In the genomic region with DNA sequence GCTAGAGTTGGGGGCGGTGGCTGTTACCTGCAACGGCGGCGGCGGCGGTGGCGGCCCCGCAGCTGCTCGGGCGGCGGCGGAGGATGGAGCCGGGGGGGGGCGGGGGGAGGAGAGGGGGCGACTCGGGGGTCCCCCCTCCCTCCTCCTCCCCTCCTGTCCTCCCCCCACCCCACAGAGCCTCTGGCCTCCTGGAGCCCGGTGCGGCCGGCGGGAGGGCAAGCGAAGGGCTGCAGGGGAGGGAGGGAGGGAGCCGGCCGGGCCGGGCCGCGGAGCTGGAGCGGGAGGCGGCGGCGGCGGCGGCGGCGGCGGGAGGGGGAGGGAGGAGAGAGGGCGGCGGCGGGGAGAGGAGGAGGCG, we compare ENCODE assay signal across 8 cellular contexts. TPM values are rescaled to one million over a fixed set of nuclear protein-coding genes. Genes with fewer than 3 reads are reported as not detected.
DNase-seq lines count a peak whose midpoint lies in the region; ATAC-seq and TF ChIP-seq lines count a peak whose summit lies in the region.

Gene AKT3 (minus strand): TSS at position 231 of the 355 bp plus-strand sequence. CDS start 7,073 bp downstream, outside the sequence.

- H3K4me1 Mint-ChIP-seq in central memory CD8-positive, alpha-beta T cell = peaks cover 25% of the 10 kb centered on the region

- no peaks in the 10 kb centered on the region for H3K27me3 Mint-ChIP-seq in central memory CD8-positive, alpha-beta T cell

- DNase-seq in Jurkat, Clone E6-1 (ENCODE audit: low read depth, low spot score) = no peak
- DNase-seq in central memory CD8-positive, alpha-beta T cell (ENCODE audit: low spot score in 2 of 2) = no peak
- DNase-seq in left lung (peak in 1 of 2 donors; percentile 87), substantia nigra (lab: John Stamatoyannopoulos, UW) (peak in 7 of 49 donors; percentile 45 to 84 (median 68)), SIG-M5 treated with dmso at 0.1 percent for 504 hours (lab: John Stamatoyannopoulos, UW; ENCODE audit: unreplicated experiment) (no peak)
- DNase-seq in stimulated activated CD4-positive, alpha-beta T cell treated with anti-CD3 and anti-CD28 coated beads, Interleukin-4, amount 100 ng/mL, for 24 hours = no peak

- H3K27ac Mint-ChIP-seq in central memory CD8-positive, alpha-beta T cell (ENCODE audit: low read depth) = peak within 1 kb of the TSS; percentile 99

- peak within 1 kb of the TSS; percentile 97 for H3K4me3 Mint-ChIP-seq in central memory CD8-positive, alpha-beta T cell

- peaks cover 17% of the 10 kb centered on the region for H3K36me3 Mint-ChIP-seq in central memory CD8-positive, alpha-beta T cell (ENCODE audit: insufficient read depth)

- no peaks in the 10 kb centered on the region for H3K9me3 ChIP-seq in BLaER1 treated with 17β-estradiol and CSF1 and Interleukin-3, amounts not matched to agents 10 nM and 100 nM (replicated peaks in 1 of 11)
- no peaks in the 10 kb centered on the region for H3K9me3 ChIP-seq in left lung

- H3K9me3 Mint-ChIP-seq in central memory CD8-positive, alpha-beta T cell = no peaks in the 10 kb centered on the region

- H3K27ac ChIP-seq in BLaER1 treated with 17β-estradiol and CSF1 and Interleukin-3, amounts not matched to agents 10 nM and 100 nM = peak within 1 kb of the TSS; percentile 86 to 96 (median 92)
- H3K27ac ChIP-seq in left lung = peak within 1 kb of the TSS; percentile 90 to 91
- peak within 1 kb of the TSS; percentile 94 for H3K27ac ChIP-seq in substantia nigra (ENCODE audit: low read depth, low read length, poor library complexity, severe bottlenecking)

- no peaks in the 10 kb centered on the region; a peak in 3 of 22 replicates for H3K27me3 ChIP-seq in BLaER1 treated with 17β-estradiol and CSF1 and Interleukin-3, amounts not matched to agents 10 nM and 100 nM
- H3K27me3 ChIP-seq in left lung = peaks cover 0 to 56% of the 10 kb centered on the region in 2 donors

- intact Hi-C loops in left lung (cut with DNase I) = no loop called here

- H3K4me2 ChIP-seq in BLaER1 treated with 17β-estradiol and CSF1 and Interleukin-3, amounts not matched to agents 10 nM and 100 nM = peak within 1 kb of the TSS; percentile 80 to 96 (median 89)

- peak within 1 kb of the TSS; percentile 88 to 95 (median 91) for H3K9ac ChIP-seq in BLaER1 treated with 17β-estradiol and CSF1 and Interleukin-3, amounts not matched to agents 10 nM and 100 nM

- H3K4me1 ChIP-seq in BLaER1 treated with 17β-estradiol and CSF1 and Interleukin-3, amounts not matched to agents 10 nM and 100 nM = peaks cover 13 to 30% (median 24%) of the 10 kb centered on the region in 10 experiments
- peaks cover 0 to 17% of the 10 kb centered on the region in 2 donors for H3K4me1 ChIP-seq in left lung

- H4K20me1 ChIP-seq in BLaER1 treated with 17β-estradiol and CSF1 and Interleukin-3, amounts not matched to agents 10 nM and 100 nM = peaks cover 0 to 38% (median 18%) of the 10 kb centered on the region in 11 experiments; a peak in 11 of 22 replicates

- H3K36me3 ChIP-seq in BLaER1 treated with 17β-estradiol and CSF1 and Interleukin-3, amounts not matched to agents 10 nM and 100 nM = no peaks in the 10 kb centered on the region
- no peaks in the 10 kb centered on the region for H3K36me3 ChIP-seq in left lung

- peak within 1 kb of the TSS; percentile 72 to 92 (median 80) for H3K4me3 ChIP-seq in BLaER1 treated with 17β-estradiol and CSF1 and Interleukin-3, amounts not matched to agents 10 nM and 100 nM
- H3K4me3 ChIP-seq in Jurkat, Clone E6-1 (ENCODE audit: low read length) = peak within 1 kb of the TSS; percentile 52
- H3K4me3 ChIP-seq in left lung = peak within 1 kb of the TSS; percentile 50 to 71

- TF ChIP-seq CTCF in left lung (IDR thresholded peaks at IDR 0.05) = no peak

- ATAC-seq in central memory CD8-positive, alpha-beta T cell (replicated peaks; ENCODE audit: extremely low read depth, poor library complexity, severe bottlenecking) = no peak
- ATAC-seq in left lung (no peak), GM18520 (IDR thresholded peaks at IDR 0.05; ENCODE audit: unreplicated experiment) (no peak)

RNA-seq across cellular contexts. Expression of gene AKT3, which starts in this region (rescaled TPM):
- 5.4 TPM for polyA plus RNA-seq in Jurkat, Clone E6-1 (2012; ENCODE audit: insufficient read depth, insufficient read length)
- total RNA-seq in left lung = 10 to 100 TPM; 34.5 to 44.9 TPM
